In the genomic region with DNA sequence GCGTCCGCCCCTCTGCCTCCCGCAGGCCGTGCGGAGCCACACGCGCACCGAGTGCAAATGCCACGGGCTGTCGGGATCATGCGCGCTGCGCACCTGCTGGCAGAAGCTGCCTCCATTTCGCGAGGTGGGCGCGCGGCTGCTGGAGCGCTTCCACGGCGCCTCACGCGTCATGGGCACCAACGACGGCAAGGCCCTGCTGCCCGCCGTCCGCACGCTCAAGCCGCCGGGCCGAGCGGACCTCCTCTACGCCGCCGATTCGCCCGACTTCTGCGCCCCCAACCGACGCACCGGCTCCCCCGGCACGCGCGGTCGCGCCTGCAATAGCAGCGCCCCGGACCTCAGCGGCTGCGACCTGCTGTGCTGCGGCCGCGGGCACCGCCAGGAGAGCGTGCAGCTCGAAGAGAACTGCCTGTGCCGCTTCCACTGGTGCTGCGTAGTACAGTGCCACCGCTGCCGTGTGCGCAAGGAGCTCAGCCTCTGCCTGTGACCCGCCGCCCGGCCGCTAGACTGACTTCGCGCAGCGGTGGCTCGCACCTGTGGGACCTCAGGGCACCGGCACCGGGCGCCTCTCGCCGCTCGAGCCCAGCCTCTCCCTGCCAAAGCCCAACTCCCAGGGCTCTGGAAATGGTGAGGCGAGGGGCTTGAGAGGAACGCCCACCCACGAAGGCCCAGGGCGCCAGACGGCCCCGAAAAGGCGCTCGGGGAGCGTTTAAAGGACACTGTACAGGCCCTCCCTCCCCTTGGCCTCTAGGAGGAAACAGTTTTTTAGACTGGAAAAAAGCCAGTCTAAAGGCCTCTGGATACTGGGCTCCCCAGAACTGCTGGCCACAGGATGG, we compare ENCODE assay signal across 1 cellular context.
A peak's percentile ranks its signal among the peaks of the same experiment; 100 is the strongest.
TF ChIP-seq lines count a peak whose summit lies in the region.

No MANE protein-coding gene starts in this region.

TF ChIP-seq in K562, 482 proteins besides CTCF, POLR2A, EP300 and RAD21:
- no peak for TF ChIP-seq HMGN3 (IDR thresholded peaks at IDR 0.05; ENCODE audit: borderline replicate concordance, extremely low read depth, insufficient read length, low read depth, low read length)
- TF ChIP-seq, protein P1, sequence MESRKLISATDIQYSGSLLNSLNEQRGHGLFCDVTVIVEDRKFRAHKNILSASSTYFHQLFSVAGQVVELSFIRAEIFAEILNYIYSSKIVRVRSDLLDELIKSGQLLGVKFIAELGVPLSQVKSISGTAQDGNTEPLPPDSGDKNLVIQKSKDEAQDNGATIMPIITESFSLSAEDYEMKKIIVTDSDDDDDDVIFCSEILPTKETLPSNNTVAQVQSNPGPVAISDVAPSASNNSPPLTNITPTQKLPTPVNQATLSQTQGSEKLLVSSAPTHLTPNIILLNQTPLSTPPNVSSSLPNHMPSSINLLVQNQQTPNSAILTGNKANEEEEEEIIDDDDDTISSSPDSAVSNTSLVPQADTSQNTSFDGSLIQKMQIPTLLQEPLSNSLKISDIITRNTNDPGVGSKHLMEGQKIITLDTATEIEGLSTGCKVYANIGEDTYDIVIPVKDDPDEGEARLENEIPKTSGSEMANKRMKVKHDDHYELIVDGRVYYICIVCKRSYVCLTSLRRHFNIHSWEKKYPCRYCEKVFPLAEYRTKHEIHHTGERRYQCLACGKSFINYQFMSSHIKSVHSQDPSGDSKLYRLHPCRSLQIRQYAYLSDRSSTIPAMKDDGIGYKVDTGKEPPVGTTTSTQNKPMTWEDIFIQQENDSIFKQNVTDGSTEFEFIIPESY (CRISPR knock-in tag; IDR thresholded peaks at IDR 0.05): 0 out of 2 replicates have a peak, but pooled peaks have one; percentile 56
